23 cellular contexts compared by ENCODE assay signal in genomic region chr11:44403176-44403575, GRCh38.
A peak's percentile ranks its signal among the peaks of the same experiment; 100 is the strongest.
DNase-seq lines count a peak whose midpoint lies in the region; ATAC-seq and TF ChIP-seq lines count a peak whose summit lies in the region.
"Had no signal": no experiment of that assay in that cellular context is flagged by ENCODE, and none has a peak within 500 bp of the region (broad histone marks: within the 10 kb centered on the region; RNA-seq: fewer than 3 reads in every experiment).

No MANE protein-coding gene starts in this region.

- no peak overlapping the region for H3K27ac ChIP-seq in BLaER1
- no peak overlapping the region for H3K27ac ChIP-seq in BLaER1 treated with 17β-estradiol and CSF1 and Interleukin-3, amounts not matched to agents 10 nM and 100 nM
- H3K27ac ChIP-seq in OCI-LY3 (ENCODE audit: low read length): no peak overlapping the region
- no peak overlapping the region for H3K27ac ChIP-seq in testis

- no peak overlapping the region for H2AFZ ChIP-seq in OCI-LY3 (ENCODE audit: low read depth, low read length)

- TF ChIP-seq CTCF in OCI-LY3 (IDR thresholded peaks at IDR 0.05; ENCODE audit: low read depth, low read length) (no peak), testis (IDR thresholded peaks at IDR 0.05) (no peak)

- peaks cover 35% of the 10 kb centered on the region for H3K4me1 ChIP-seq in BLaER1
- peaks cover 22 to 46% (median 38%) of the 10 kb centered on the region in 10 experiments for H3K4me1 ChIP-seq in BLaER1 treated with 17β-estradiol and CSF1 and Interleukin-3, amounts not matched to agents 10 nM and 100 nM
- H3K4me1 ChIP-seq in OCI-LY3 (ENCODE audit: low read length): peaks cover 50% of the 10 kb centered on the region
- H3K4me1 ChIP-seq in testis: no peaks in the 10 kb centered on the region
- H3K4me1 ChIP-seq: BE2C had no signal

- intact Hi-C loops in testis (cut with DNase I; ENCODE audit: low total_unique reads): no loop called here

- no peaks in the 10 kb centered on the region for H3K79me2 ChIP-seq in OCI-LY3 (ENCODE audit: low read length)

- H3K9ac ChIP-seq in BLaER1 (no peak overlapping the region), OCI-LY3 (ENCODE audit: low read length) (no peak overlapping the region)
- no peak overlapping the region for H3K9ac ChIP-seq in BLaER1 treated with 17β-estradiol and CSF1 and Interleukin-3, amounts not matched to agents 10 nM and 100 nM

- no peak for ATAC-seq in GM19351 (IDR thresholded peaks at IDR 0.05; ENCODE audit: unreplicated experiment)
- ATAC-seq: GM12878 had no signal

- H3K4me2 ChIP-seq in BLaER1: peak overlapping the region; percentile 42
- peak overlapping the region in 8 of 11 experiments; percentile 35 to 64 (median 42); a peak in 16 of 22 replicates for H3K4me2 ChIP-seq in BLaER1 treated with 17β-estradiol and CSF1 and Interleukin-3, amounts not matched to agents 10 nM and 100 nM
- 0 out of 2 replicates have a peak overlapping the region, but pooled peaks have one; percentile 21 for H3K4me2 ChIP-seq in OCI-LY3 (ENCODE audit: low read length)

- H3K4me3 ChIP-seq in BLaER1 (no peak overlapping the region), OCI-LY3 (ENCODE audit: low read length) (no peak overlapping the region), testis (no peak overlapping the region)
- H3K4me3 ChIP-seq in BLaER1 treated with 17β-estradiol and CSF1 and Interleukin-3, amounts not matched to agents 10 nM and 100 nM: no peak overlapping the region
- H3K4me3 ChIP-seq: GM12878 had no signal

- no peak for TF ChIP-seq POLR2A in testis (IDR thresholded peaks at IDR 0.05)

- H3K27me3 ChIP-seq in BLaER1 (no peaks in the 10 kb centered on the region; the same call in 1 of the 2 replicates), OCI-LY3 (ENCODE audit: low read depth, low read length) (peaks cover 14% of the 10 kb centered on the region; the same call in 1 of the 2 replicates), testis (no peaks in the 10 kb centered on the region)
- no peaks in the 10 kb centered on the region for H3K27me3 ChIP-seq in BLaER1 treated with 17β-estradiol and CSF1 and Interleukin-3, amounts not matched to agents 10 nM and 100 nM
- H3K27me3 ChIP-seq: BE2C had no signal

- DNase-seq in myocyte (ENCODE audit: low read depth) (peak; percentile 62), NCI-H2171 treated with DMSO at 0.1 percent for 48 hours (lab: John Stamatoyannopoulos, UW) (no peak), NOMO-1 treated with DMSO at 0.1 percent for 48 hours (lab: John Stamatoyannopoulos, UW; ENCODE audit: unreplicated experiment) (no peak), testis (no peak)
- DNase-seq: 8988T; ACHN; BE2C; C1 segment of cervical spinal cord; CD4-positive, alpha-beta memory T cell; CD4-positive, CD25-positive, alpha-beta regulatory T cell; CD8-positive, alpha-beta memory T cell; COR-L47; DMS153; DMS53; DMS79; DND-41; EL; GDM1 had no signal

- H3K36me3 ChIP-seq in BLaER1 (no peaks in the 10 kb centered on the region), OCI-LY3 (replicated peaks; ENCODE audit: low read depth, low read length) (no peaks in the 10 kb centered on the region), testis (ENCODE audit: low read depth, missing control alignments) (no peaks in the 10 kb centered on the region)
- no peaks in the 10 kb centered on the region for H3K36me3 ChIP-seq in BLaER1 treated with 17β-estradiol and CSF1 and Interleukin-3, amounts not matched to agents 10 nM and 100 nM
- H3K36me3 ChIP-seq: BE2C had no signal

- H3K9me3 ChIP-seq in BLaER1: no peaks in the 10 kb centered on the region
- H3K9me3 ChIP-seq in BLaER1 treated with 17β-estradiol and CSF1 and Interleukin-3, amounts not matched to agents 10 nM and 100 nM (replicated peaks in 1 of 11): no peaks in the 10 kb centered on the region; a peak in 2 of 22 replicates
- no peaks in the 10 kb centered on the region for H3K9me3 ChIP-seq in OCI-LY3 (ENCODE audit: insufficient read depth, low read length)
- H3K9me3 ChIP-seq in testis: no peaks in the 10 kb centered on the region
- H3K9me3 ChIP-seq: BE2C had no signal

- no peaks in the 10 kb centered on the region for H4K20me1 ChIP-seq in BLaER1
- H4K20me1 ChIP-seq in BLaER1 treated with 17β-estradiol and CSF1 and Interleukin-3, amounts not matched to agents 10 nM and 100 nM: no peaks in the 10 kb centered on the region
- H4K20me1 ChIP-seq in OCI-LY3 (ENCODE audit: insufficient read depth, low read length): no peaks in the 10 kb centered on the region

- WGBS in testis, 2 donors: 77 to 85% methylated on average over 2 to 4 of the region's 4 CpGs
